Comparison of ENCODE assay signal across 1 cellular context in the genomic region with DNA sequence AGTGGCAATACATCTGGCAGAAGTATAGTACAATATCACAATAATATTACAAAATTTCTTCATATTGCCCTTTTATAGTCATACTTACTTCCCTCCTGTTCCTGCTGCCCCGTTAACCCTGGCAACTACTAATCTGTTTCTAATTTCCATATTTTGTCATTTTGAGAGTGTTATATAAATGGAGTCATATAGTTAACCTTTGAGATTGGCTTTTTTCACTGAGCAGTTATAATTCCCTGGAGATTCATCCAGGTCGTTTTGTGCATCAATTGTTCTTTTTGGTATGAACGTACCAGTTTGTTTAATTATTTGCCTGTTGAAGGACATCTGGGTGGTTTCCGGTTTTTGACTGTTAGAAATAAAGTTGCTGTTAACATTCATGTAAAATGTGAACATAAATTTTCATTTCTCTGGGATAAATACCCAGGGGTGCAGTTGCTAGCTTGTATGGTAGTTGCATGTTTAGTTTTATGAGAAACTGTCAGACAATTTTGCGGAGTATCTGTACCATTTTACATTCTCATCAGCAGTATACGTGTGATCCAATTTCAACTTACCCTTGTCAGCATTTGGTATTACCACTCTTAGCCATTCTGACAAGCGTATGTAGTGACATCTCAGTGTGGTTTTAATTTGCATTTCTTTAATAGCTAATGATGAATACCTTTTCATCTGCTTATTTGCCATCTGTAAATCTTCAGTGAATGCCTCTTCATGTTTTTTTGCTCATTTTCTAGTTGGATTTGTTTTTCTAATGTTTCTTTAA.
A peak's percentile ranks its signal among the peaks of the same experiment; 100 is the strongest.
TF ChIP-seq lines count a peak whose summit lies in the region.

No MANE protein-coding gene starts in this region.

TF ChIP-seq in GM12878, 131 proteins besides CTCF, POLR2A, EP300 and RAD21 (continued from another document):
- TF ChIP-seq, protein P1, sequence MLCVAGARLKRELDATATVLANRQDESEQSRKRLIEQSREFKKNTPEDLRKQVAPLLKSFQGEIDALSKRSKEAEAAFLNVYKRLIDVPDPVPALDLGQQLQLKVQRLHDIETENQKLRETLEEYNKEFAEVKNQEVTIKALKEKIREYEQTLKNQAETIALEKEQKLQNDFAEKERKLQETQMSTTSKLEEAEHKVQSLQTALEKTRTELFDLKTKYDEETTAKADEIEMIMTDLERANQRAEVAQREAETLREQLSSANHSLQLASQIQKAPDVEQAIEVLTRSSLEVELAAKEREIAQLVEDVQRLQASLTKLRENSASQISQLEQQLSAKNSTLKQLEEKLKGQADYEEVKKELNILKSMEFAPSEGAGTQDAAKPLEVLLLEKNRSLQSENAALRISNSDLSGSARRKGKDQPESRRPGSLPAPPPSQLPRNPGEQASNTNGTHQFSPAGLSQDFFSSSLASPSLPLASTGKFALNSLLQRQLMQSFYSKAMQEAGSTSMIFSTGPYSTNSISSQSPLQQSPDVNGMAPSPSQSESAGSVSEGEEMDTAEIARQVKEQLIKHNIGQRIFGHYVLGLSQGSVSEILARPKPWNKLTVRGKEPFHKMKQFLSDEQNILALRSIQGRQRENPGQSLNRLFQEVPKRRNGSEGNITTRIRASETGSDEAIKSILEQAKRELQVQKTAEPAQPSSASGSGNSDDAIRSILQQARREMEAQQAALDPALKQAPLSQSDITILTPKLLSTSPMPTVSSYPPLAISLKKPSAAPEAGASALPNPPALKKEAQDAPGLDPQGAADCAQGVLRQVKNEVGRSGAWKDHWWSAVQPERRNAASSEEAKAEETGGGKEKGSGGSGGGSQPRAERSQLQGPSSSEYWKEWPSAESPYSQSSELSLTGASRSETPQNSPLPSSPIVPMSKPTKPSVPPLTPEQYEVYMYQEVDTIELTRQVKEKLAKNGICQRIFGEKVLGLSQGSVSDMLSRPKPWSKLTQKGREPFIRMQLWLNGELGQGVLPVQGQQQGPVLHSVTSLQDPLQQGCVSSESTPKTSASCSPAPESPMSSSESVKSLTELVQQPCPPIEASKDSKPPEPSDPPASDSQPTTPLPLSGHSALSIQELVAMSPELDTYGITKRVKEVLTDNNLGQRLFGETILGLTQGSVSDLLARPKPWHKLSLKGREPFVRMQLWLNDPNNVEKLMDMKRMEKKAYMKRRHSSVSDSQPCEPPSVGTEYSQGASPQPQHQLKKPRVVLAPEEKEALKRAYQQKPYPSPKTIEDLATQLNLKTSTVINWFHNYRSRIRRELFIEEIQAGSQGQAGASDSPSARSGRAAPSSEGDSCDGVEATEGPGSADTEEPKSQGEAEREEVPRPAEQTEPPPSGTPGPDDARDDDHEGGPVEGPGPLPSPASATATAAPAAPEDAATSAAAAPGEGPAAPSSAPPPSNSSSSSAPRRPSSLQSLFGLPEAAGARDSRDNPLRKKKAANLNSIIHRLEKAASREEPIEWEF (IDR thresholded peaks at IDR 0.05; ENCODE audit: insufficient replicate concordance, low read depth, low read length): peak; percentile 23
- peak; percentile 43; the same call in 1 of the 2 replicates for TF ChIP-seq ATF7 (IDR thresholded peaks at IDR 0.05; ENCODE audit: low read depth)
- peak in 1 of 2 experiments; percentile 56; a peak in 1 of 4 replicates for TF ChIP-seq SRF (IDR thresholded peaks at IDR 0.05; ENCODE audit: low read depth in 2 of 2, low read length in 2 of 2)
- TF ChIP-seq, protein P2, sequence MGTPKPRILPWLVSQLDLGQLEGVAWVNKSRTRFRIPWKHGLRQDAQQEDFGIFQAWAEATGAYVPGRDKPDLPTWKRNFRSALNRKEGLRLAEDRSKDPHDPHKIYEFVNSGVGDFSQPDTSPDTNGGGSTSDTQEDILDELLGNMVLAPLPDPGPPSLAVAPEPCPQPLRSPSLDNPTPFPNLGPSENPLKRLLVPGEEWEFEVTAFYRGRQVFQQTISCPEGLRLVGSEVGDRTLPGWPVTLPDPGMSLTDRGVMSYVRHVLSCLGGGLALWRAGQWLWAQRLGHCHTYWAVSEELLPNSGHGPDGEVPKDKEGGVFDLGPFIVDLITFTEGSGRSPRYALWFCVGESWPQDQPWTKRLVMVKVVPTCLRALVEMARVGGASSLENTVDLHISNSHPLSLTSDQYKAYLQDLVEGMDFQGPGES (IDR thresholded peaks at IDR 0.05): no peak
- TF ChIP-seq, protein P3, sequence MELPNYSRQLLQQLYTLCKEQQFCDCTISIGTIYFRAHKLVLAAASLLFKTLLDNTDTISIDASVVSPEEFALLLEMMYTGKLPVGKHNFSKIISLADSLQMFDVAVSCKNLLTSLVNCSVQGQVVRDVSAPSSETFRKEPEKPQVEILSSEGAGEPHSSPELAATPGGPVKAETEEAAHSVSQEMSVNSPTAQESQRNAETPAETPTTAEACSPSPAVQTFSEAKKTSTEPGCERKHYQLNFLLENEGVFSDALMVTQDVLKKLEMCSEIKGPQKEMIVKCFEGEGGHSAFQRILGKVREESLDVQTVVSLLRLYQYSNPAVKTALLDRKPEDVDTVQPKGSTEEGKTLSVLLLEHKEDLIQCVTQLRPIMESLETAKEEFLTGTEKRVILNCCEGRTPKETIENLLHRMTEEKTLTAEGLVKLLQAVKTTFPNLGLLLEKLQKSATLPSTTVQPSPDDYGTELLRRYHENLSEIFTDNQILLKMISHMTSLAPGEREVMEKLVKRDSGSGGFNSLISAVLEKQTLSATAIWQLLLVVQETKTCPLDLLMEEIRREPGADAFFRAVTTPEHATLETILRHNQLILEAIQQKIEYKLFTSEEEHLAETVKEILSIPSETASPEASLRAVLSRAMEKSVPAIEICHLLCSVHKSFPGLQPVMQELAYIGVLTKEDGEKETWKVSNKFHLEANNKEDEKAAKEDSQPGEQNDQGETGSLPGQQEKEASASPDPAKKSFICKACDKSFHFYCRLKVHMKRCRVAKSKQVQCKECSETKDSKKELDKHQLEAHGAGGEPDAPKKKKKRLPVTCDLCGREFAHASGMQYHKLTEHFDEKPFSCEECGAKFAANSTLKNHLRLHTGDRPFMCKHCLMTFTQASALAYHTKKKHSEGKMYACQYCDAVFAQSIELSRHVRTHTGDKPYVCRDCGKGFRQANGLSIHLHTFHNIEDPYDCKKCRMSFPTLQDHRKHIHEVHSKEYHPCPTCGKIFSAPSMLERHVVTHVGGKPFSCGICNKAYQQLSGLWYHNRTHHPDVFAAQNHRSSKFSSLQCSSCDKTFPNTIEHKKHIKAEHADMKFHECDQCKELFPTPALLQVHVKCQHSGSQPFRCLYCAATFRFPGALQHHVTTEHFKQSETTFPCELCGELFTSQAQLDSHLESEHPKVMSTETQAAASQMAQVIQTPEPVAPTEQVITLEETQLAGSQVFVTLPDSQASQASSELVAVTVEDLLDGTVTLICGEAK (IDR thresholded peaks at IDR 0.05; ENCODE audit: borderline replicate concordance): peak; percentile 52; the same call in 1 of the 2 replicates
- TF ChIP-seq NR2F1 (conservative IDR thresholded peaks at IDR 0.05): no peak
- TF ChIP-seq, protein P4, sequence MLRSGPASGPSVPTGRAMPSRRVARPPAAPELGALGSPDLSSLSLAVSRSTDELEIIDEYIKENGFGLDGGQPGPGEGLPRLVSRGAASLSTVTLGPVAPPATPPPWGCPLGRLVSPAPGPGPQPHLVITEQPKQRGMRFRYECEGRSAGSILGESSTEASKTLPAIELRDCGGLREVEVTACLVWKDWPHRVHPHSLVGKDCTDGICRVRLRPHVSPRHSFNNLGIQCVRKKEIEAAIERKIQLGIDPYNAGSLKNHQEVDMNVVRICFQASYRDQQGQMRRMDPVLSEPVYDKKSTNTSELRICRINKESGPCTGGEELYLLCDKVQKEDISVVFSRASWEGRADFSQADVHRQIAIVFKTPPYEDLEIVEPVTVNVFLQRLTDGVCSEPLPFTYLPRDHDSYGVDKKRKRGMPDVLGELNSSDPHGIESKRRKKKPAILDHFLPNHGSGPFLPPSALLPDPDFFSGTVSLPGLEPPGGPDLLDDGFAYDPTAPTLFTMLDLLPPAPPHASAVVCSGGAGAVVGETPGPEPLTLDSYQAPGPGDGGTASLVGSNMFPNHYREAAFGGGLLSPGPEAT (IDR thresholded peaks at IDR 0.05; ENCODE audit: low read depth): peak; percentile 41; the same call in 1 of the 2 replicates
TF ChIP-seq in GM12878: peak in this region for 8.
